In genomic region chr5:179801304-179802206, GRCh38 we compare ENCODE assay signal across 9 cellular contexts. TPM values are rescaled to one million over a fixed set of nuclear protein-coding genes. Genes with fewer than 3 reads are reported as not detected.
DNase-seq lines count a peak whose midpoint lies in the region; ATAC-seq, FAIRE-seq and TF ChIP-seq lines count a peak whose summit lies in the region.
"Had no signal": no experiment of that assay in that cellular context is flagged by ENCODE, and none has a peak within 500 bp of the region (broad histone marks: within the 10 kb centered on the region; RNA-seq: fewer than 3 reads in every experiment).

No MANE protein-coding gene starts in this region.

- POLR2A ChIA-PET in GM12878 (lab: Charles Lee) (interaction anchor here (0.6 to 1.0 kb wide), 3 partner anchors 19 to 89 kb away, joined by 3 to 6 read pairs (median 4); partner anchors contain the start of gene SQSTM1), HepG2 (lab: Yijun Ruan, JAX) (interaction anchor here (0.6 to 8.6 kb wide), 8 partner anchors 10 to 36 kb away, joined by 3 to 115 read pairs (median 5); partner anchors contain the start of gene SQSTM1)

- H3K4me2 ChIP-seq in DND-41 (ENCODE audit: insufficient read depth, low read length) (no peak overlapping the region), GM12878 (ENCODE audit: control insufficient read depth, insufficient read depth) (peak overlapping the region; percentile 7; the same call in 1 of the 2 replicates), HepG2 (ENCODE audit: low read depth, low read length) (no peak overlapping the region)
- H3K4me2 ChIP-seq: KMS-11 had no signal

- H2AFZ ChIP-seq in DND-41 (ENCODE audit: low read depth, low read length) (no peak overlapping the region), GM12878 (ENCODE audit: control insufficient read depth, low read depth, low read length) (no peak overlapping the region), HepG2 (ENCODE audit: low read length) (no peak overlapping the region)

- TF ChIP-seq CTCF in DND-41 (IDR thresholded peaks at IDR 0.05; ENCODE audit: borderline replicate concordance, extremely low read depth, low read length, poor library complexity, severe bottlenecking) (peak; percentile 20), GM12878 (IDR thresholded peaks at IDR 0.05 in 2 of 3, conservative IDR thresholded peaks at IDR 0.05 in 1 of 3; ENCODE audit: control insufficient read depth in 2 of 3, extremely low read depth in 1 of 3, insufficient read depth in 1 of 3, low read depth in 3 of 3, low read length in 3 of 3) (peak; percentile 82 to 91 (median 87); a peak in 5 of 6 replicates), HepG2 (CRISPR knock-in tag; IDR thresholded peaks at IDR 0.05) (peak; percentile 75)

- TF ChIP-seq RAD21 in GM12878 (IDR thresholded peaks at IDR 0.05; ENCODE audit: insufficient read depth, low read depth, low read length) (peak; percentile 75), HepG2 (CRISPR knock-in tag; IDR thresholded peaks at IDR 0.05) (peak; percentile 60)

- WGBS in GM12878 (ENCODE audit: insufficient coverage, insufficient replicate concordance, low lambda C conversion rate, missing lambda C conversion rate), result 61% methylated on average over 50 of the region's 67 CpGs
- 99% methylated on average over 58 of the region's 67 CpGs for WGBS in HepG2 (ENCODE audit: low lambda C conversion rate)

- H3K79me2 ChIP-seq in DND-41 (ENCODE audit: insufficient read depth, low read length) (peaks cover 12% of the 10 kb centered on the region), GM12878 (ENCODE audit: control insufficient read depth, insufficient read depth, low read length) (peaks cover 26% of the 10 kb centered on the region), HepG2 (ENCODE audit: insufficient read depth, low read length) (peaks cover 27% of the 10 kb centered on the region)

- peak; percentile 32; the same call in 1 of the 2 replicates for TF ChIP-seq POLR2A in GM12878 (IDR thresholded peaks at IDR 0.05; ENCODE audit: low read depth, low read length)
- TF ChIP-seq POLR2A in HepG2 (IDR thresholded peaks at IDR 0.05; ENCODE audit: insufficient read depth in 1 of 2, low read depth in 2 of 2, low read length in 2 of 2), result no peak

- in situ Hi-C loops in GM12878 (cut with MboI) (loop anchor here (5.0 to 25.0 kb wide), 2 partner anchors 111 to 1011 kb away; partner anchors contain the start of gene MGAT1), HepG2 (cut with HindIII; ENCODE audit: extremely low pct_ligation_motif_present, low pct_unique_long_range_greater_than_20kb) (no loop called here)

- H3K4me3 ChIP-seq in DND-41 (ENCODE audit: low read depth in 1 of 2, low read length in 2 of 2) (no peak overlapping the region), GM12878 (no peak overlapping the region), HepG2 (replicated peaks in 1 of 3; ENCODE audit: insufficient read depth in 1 of 3, low read depth in 2 of 3, low read length in 3 of 3) (no peak overlapping the region)

- RAD21 ChIA-PET in GM12878 (lab: Charles Lee; ENCODE audit: unreplicated experiment), result interaction anchor here (0.7 to 1.7 kb wide), 9 partner anchors 10 to 169 kb away, joined by 3 to 6 read pairs (median 3); no protein-coding TSS in a partner anchor

- BruUV-seq in GM12878 (replicated peaks; lab: Mats Ljungman, UMichigan) (no TSS peak), HepG2 (replicated peaks; lab: Mats Ljungman, UMichigan) (no TSS peak)

- intact Hi-C loops in GM12878 (cut with micrococcal nuclease; ENCODE audit: unreplicated experiment) (loop anchor here (1.0 to 2.0 kb wide), 2 partner anchors 174 to 289 kb away; no protein-coding TSS in a partner anchor), HepG2 (cut with micrococcal nuclease; ENCODE audit: unreplicated experiment) (no loop called here)

- CTCF ChIA-PET in GM12878 (lab: Yijun Ruan, JAX) (interaction anchor here (0.5 to 3.2 kb wide), 29 partner anchors 10 to 375 kb away, joined by 3 to 19 read pairs (median 4); partner anchors contain the start of genes MRNIP and SQSTM1), HepG2 (lab: Yijun Ruan, JAX; ENCODE audit: low intra/inter-chr PET ratio, low total read pairs) (interaction anchor here (1.2 to 1.5 kb wide), 2 partner anchors 23 to 35 kb away, joined by 3 to 5 read pairs; no protein-coding TSS in a partner anchor)

- H3K4me1 ChIP-seq in DND-41 (ENCODE audit: insufficient read depth, low read length), result peaks cover 33% of the 10 kb centered on the region
- H3K4me1 ChIP-seq in GM12878 (ENCODE audit: control insufficient read depth, insufficient read depth, low read length), result peaks cover 16% of the 10 kb centered on the region
- H3K4me1 ChIP-seq in HepG2 (ENCODE audit: insufficient read depth, low read length), result peaks cover 40% of the 10 kb centered on the region

- DNase-seq in DND-41 (no peak), T-helper 22 cell (ENCODE audit: low read depth) (peak; percentile 55), GM12878 (ENCODE audit: low read depth, low spot score) (no peak), HepG2 (ENCODE audit: low spot score) (peak; percentile 40), NCI-H226 (no peak)
- peak; percentile 71 to 73 for DNase-seq in stimulated activated CD8-positive, alpha-beta memory T cell treated with anti-CD3 and anti-CD28 coated beads, Interleukin-15, amount 100 ng/mL, for 48 hours (ENCODE audit: low read depth in 2 of 2)

- H4K20me1 ChIP-seq in DND-41 (ENCODE audit: insufficient read depth, low read length) (peaks cover 24% of the 10 kb centered on the region), GM12878 (ENCODE audit: control insufficient read depth, insufficient read depth) (no peaks in the 10 kb centered on the region), HepG2 (ENCODE audit: insufficient read depth, low read length) (peaks cover 20% of the 10 kb centered on the region; the same call in 1 of the 2 replicates)

- TF ChIP-seq EP300 in GM12878 (IDR thresholded peaks at IDR 0.05; ENCODE audit: borderline replicate concordance in 1 of 2, control insufficient read depth in 1 of 2, low read depth in 2 of 2, low read length in 2 of 2), result no peak
- no peak for TF ChIP-seq EP300 in HepG2 (IDR thresholded peaks at IDR 0.05; ENCODE audit: low read depth in 2 of 2, low read length in 2 of 2)
- TF ChIP-seq EP300 in HepG2 (CRISPR knock-in tag; IDR thresholded peaks at IDR 0.05; ENCODE audit: borderline replicate concordance), result no peak

- FAIRE-seq in GM12878 (lab: Jason Lieb, UNC) (no peak), HepG2 (lab: Jason Lieb, UNC) (no peak)

- H3K9me3 ChIP-seq in DND-41 (ENCODE audit: insufficient read depth, low read length, severe bottlenecking) (no peaks in the 10 kb centered on the region), GM12878 (replicated peaks; ENCODE audit: control insufficient read depth, insufficient read depth, low read length) (no peaks in the 10 kb centered on the region), HepG2 (ENCODE audit: low read length) (no peaks in the 10 kb centered on the region)

- ATAC-seq in DND-41 (ENCODE audit: insufficient read depth, low read depth) (no peak), HG02943 (IDR thresholded peaks at IDR 0.05; ENCODE audit: low read depth, unreplicated experiment) (peak; percentile 43), GM12878 (peak; percentile 65), HepG2 (peak; percentile 3; the same call in 2 of the 3 replicates), GM21360 (IDR thresholded peaks at IDR 0.05; ENCODE audit: unreplicated experiment) (no peak)

- H3K9ac ChIP-seq in DND-41 (ENCODE audit: low read depth, low read length) (no peak overlapping the region), GM12878 (ENCODE audit: control insufficient read depth, insufficient read depth, low read length) (no peak overlapping the region), HepG2 (ENCODE audit: insufficient read depth, low read depth, low read length) (no peak overlapping the region)
- H3K9ac ChIP-seq: KMS-11 had no signal

- peaks cover 46% of the 10 kb centered on the region for H3K36me3 ChIP-seq in DND-41 (ENCODE audit: insufficient read depth, low read length)
- H3K36me3 ChIP-seq in GM12878 (ENCODE audit: control insufficient read depth in 2 of 2, insufficient read depth in 2 of 2, low read length in 1 of 2), result peaks cover 0 to 13% of the 10 kb centered on the region in 2 experiments; a peak in 2 of 4 replicates
- H3K36me3 ChIP-seq in HepG2 (replicated peaks in 1 of 2; ENCODE audit: control insufficient read depth in 1 of 2, insufficient read depth in 2 of 2, low read length in 2 of 2), result peaks cover 28 to 43% of the 10 kb centered on the region in 2 experiments; a peak in 4 of 5 replicates

- H3K27ac ChIP-seq in DND-41 (ENCODE audit: low read length) (no peak overlapping the region), GM12878 (ENCODE audit: control insufficient read depth, insufficient read depth) (no peak overlapping the region), HepG2 (ENCODE audit: extremely low read length, insufficient read depth, low read length) (no peak overlapping the region)
- H3K27ac ChIP-seq: KMS-11 had no signal

- H3K27me3 ChIP-seq in DND-41 (ENCODE audit: insufficient read depth, low read length, poor library complexity), result no peaks in the 10 kb centered on the region
- H3K27me3 ChIP-seq in GM12878 (replicated peaks in 1 of 2; ENCODE audit: control insufficient read depth in 2 of 2, insufficient read depth in 2 of 2, low read length in 1 of 2), result no peaks in the 10 kb centered on the region
- H3K27me3 ChIP-seq in HepG2 (ENCODE audit: control insufficient read depth in 1 of 2, insufficient read depth in 2 of 2, low read length in 2 of 2), result no peaks in the 10 kb centered on the region

- SMC1A ChIA-PET in GM12878 (lab: Charles Lee; ENCODE audit: uncharacterized antibody, unreplicated experiment), result interaction anchor here (0.6 to 1.6 kb wide), 7 partner anchors 18 to 174 kb away, joined by 3 to 9 read pairs (median 5); partner anchors contain the start of genes MRNIP and SQSTM1

RNA-seq across cellular contexts. Expression of gene MGAT4B, which starts 5.1 kb away (rescaled TPM):
- 94.1 and 97.6 TPM in 2 replicates for total RNA-seq in GM12878 (2013; cell fraction: nucleolus; rRNA removed)
- total RNA-seq in GM12878 (2014; rRNA removed) (44.7 and 46.0 TPM in 2 replicates), GM12878 (2014; rRNA removed; fragmentation: Illumina TruSeq; extraction: Trizol) (25.2 and 34.4 TPM in 2 replicates), GM12878 (2021) (66.2 and 82.5 TPM in 2 replicates), HepG2 (2016; rRNA removed; fragmentation: Illumina TruSeq; extraction: Trizol) (69.2 and 93.5 TPM in 2 replicates)
- polyA plus RNA-seq in GM12878 (2011; ENCODE audit: low read depth), result 24.6 TPM
- polyA plus RNA-seq in GM12878 (2011; rRNA removed) (24.5 and 42.8 TPM in 2 replicates), GM12878 (2014; fragmentation: Illumina TruSeq; extraction: Trizol) (27.2 and 33.3 TPM in 2 replicates), GM12878 (2014; fragmentation: Nextera tagmentation; extraction: Ambion mirVana) (under 1 TPM in 1 of 2 experiments, not detected in 1; 0.60 TPM), GM12878 (2014; rRNA removed) (59.3 and 69.7 TPM in 2 replicates), GM12878 (2016; fragmentation: Nextera tagmentation; extraction: Ambion mirVana) (1 to 10 TPM; 7.6 to 8.3 TPM), HepG2 (2011; rRNA removed) (130 and 170 TPM in 2 replicates)
- 57.3 and 70.6 TPM in 2 replicates for polyA plus RNA-seq in GM12878 (2011; cell fraction: cytosol; rRNA removed)
- polyA plus RNA-seq in GM12878 (2011; cell fraction: nucleus; rRNA removed), result 263 and 274 TPM in 2 replicates
- 44.2 and 50.9 TPM in 2 replicates for polyA plus RNA-seq in GM12878 (2012)
- 41.5 and 69.5 TPM in 2 replicates for polyA minus RNA-seq in GM12878 (2011; rRNA and poly(A)+ RNA removed)
- 23.1 and 28.3 TPM in 2 replicates for polyA minus RNA-seq in GM12878 (2011; cell fraction: cytosol; rRNA and poly(A)+ RNA removed)
- 83.3 and 122 TPM in 2 replicates for polyA minus RNA-seq in GM12878 (2011; cell fraction: nucleus; rRNA and poly(A)+ RNA removed)
- 62.1 and 64.9 TPM in 2 replicates for total RNA-seq in HepG2 (2016; cell fraction: cytosol; rRNA removed; fragmentation: Illumina TruSeq; extraction: Trizol; ENCODE audit: low read depth)
- 62.4 and 88.8 TPM in 2 replicates for total RNA-seq in HepG2 (2016; cell fraction: insoluble cytoplasmic fraction; rRNA removed; fragmentation: Illumina TruSeq; extraction: Trizol)
- total RNA-seq in HepG2 (2016; cell fraction: membrane; rRNA removed; fragmentation: Illumina TruSeq; extraction: Trizol), result 158 and 164 TPM in 2 replicates
- 79.6 and 99.8 TPM in 2 replicates for total RNA-seq in HepG2 (2016; cell fraction: nucleus; rRNA removed; fragmentation: Illumina TruSeq; extraction: Trizol)
- polyA plus RNA-seq in HepG2 (2011; cell fraction: cytosol; rRNA removed), result 134 and 140 TPM in 2 replicates
- 514 and 596 TPM in 2 replicates for polyA plus RNA-seq in HepG2 (2011; cell fraction: nucleus; rRNA removed)
- polyA plus RNA-seq in HepG2 (2012), result 117 and 181 TPM in 2 replicates
- 82.9 and 88.8 TPM in 2 replicates for polyA plus RNA-seq in HepG2 (2016; cell fraction: cytosol; fragmentation: Illumina TruSeq; extraction: Trizol; ENCODE audit: low read depth)
- 78.6 and 97.2 TPM in 2 replicates for polyA plus RNA-seq in HepG2 (2016; cell fraction: insoluble cytoplasmic fraction; fragmentation: Illumina TruSeq; extraction: Trizol; ENCODE audit: low read depth)
- polyA plus RNA-seq in HepG2 (2016; cell fraction: membrane; fragmentation: Illumina TruSeq; extraction: Trizol; ENCODE audit: low read depth), result 156 and 172 TPM in 2 replicates
- 171 and 174 TPM in 2 replicates for polyA plus RNA-seq in HepG2 (2016; cell fraction: nucleus; fragmentation: Illumina TruSeq; extraction: Trizol; ENCODE audit: insufficient read depth, low read depth)
- polyA minus RNA-seq in HepG2 (2011; rRNA and poly(A)+ RNA removed; ENCODE audit: low replicate concordance), result 166 and 188 TPM in 2 replicates
- polyA minus RNA-seq in HepG2 (2011; cell fraction: cytosol; rRNA and poly(A)+ RNA removed), result 100 and 102 TPM in 2 replicates
- polyA minus RNA-seq in HepG2 (2011; cell fraction: nucleus; rRNA and poly(A)+ RNA removed), result 118 and 140 TPM in 2 replicates

RNA-seq across cellular contexts. Expression of gene LTC4S, which starts 7.8 kb away (rescaled TPM):
- 1.1 and 1.8 TPM in 2 replicates for total RNA-seq in GM12878 (2013; cell fraction: nucleolus; rRNA removed)
- total RNA-seq in GM12878 (2014; rRNA removed) (1.1 and 1.8 TPM in 2 replicates), GM12878 (2014; rRNA removed; fragmentation: Illumina TruSeq; extraction: Trizol) (not detected in 2 replicates), GM12878 (2021) (2.0 and 3.6 TPM in 2 replicates), HepG2 (2016; rRNA removed; fragmentation: Illumina TruSeq; extraction: Trizol) (0.35 TPM in 1 of 2 replicates, not detected in the other)
- polyA plus RNA-seq in GM12878 (2011; ENCODE audit: low read depth), result not detected
- polyA plus RNA-seq in GM12878 (2011; rRNA removed) (not detected in 2 replicates), GM12878 (2014; fragmentation: Illumina TruSeq; extraction: Trizol) (not detected in 2 replicates), GM12878 (2014; fragmentation: Nextera tagmentation; extraction: Ambion mirVana) (not detected), GM12878 (2014; rRNA removed) (1.6 and 2.0 TPM in 2 replicates), GM12878 (2016; fragmentation: Nextera tagmentation; extraction: Ambion mirVana) (1 to 10 TPM in 1 of 2 experiments, under 1 TPM in 1; 0.78 to 1.3 TPM), HepG2 (2011; rRNA removed) (not detected in 2 replicates)
- 0.13 and 0.20 TPM in 2 replicates for polyA plus RNA-seq in GM12878 (2011; cell fraction: cytosol; rRNA removed)
- 0.33 and 0.50 TPM in 2 replicates for polyA plus RNA-seq in GM12878 (2011; cell fraction: nucleus; rRNA removed)
- polyA plus RNA-seq in GM12878 (2012), result 0.66 TPM in 1 of 2 replicates, not detected in the other
- polyA minus RNA-seq in GM12878 (2011; rRNA and poly(A)+ RNA removed), result not detected in 2 replicates
- polyA minus RNA-seq in GM12878 (2011; cell fraction: cytosol; rRNA and poly(A)+ RNA removed), result not detected in 2 replicates
- 0.73 and 0.77 TPM in 2 replicates for polyA minus RNA-seq in GM12878 (2011; cell fraction: nucleus; rRNA and poly(A)+ RNA removed)
- total RNA-seq in HepG2 (2016; cell fraction: cytosol; rRNA removed; fragmentation: Illumina TruSeq; extraction: Trizol; ENCODE audit: low read depth), result not detected in 2 replicates
- total RNA-seq in HepG2 (2016; cell fraction: insoluble cytoplasmic fraction; rRNA removed; fragmentation: Illumina TruSeq; extraction: Trizol), result 0.30 TPM in 1 of 2 replicates, not detected in the other
- not detected in 2 replicates for total RNA-seq in HepG2 (2016; cell fraction: membrane; rRNA removed; fragmentation: Illumina TruSeq; extraction: Trizol)
- 0.56 TPM in 1 of 2 replicates, not detected in the other for total RNA-seq in HepG2 (2016; cell fraction: nucleus; rRNA removed; fragmentation: Illumina TruSeq; extraction: Trizol)
- polyA plus RNA-seq in HepG2 (2011; cell fraction: cytosol; rRNA removed), result not detected in 2 replicates
- 0.78 and 0.82 TPM in 2 replicates for polyA plus RNA-seq in HepG2 (2011; cell fraction: nucleus; rRNA removed)
- polyA plus RNA-seq in HepG2 (2012), result not detected in 2 replicates
- not detected in 2 replicates for polyA plus RNA-seq in HepG2 (2016; cell fraction: cytosol; fragmentation: Illumina TruSeq; extraction: Trizol; ENCODE audit: low read depth)
- not detected in 2 replicates for polyA plus RNA-seq in HepG2 (2016; cell fraction: insoluble cytoplasmic fraction; fragmentation: Illumina TruSeq; extraction: Trizol; ENCODE audit: low read depth)
- not detected in 2 replicates for polyA plus RNA-seq in HepG2 (2016; cell fraction: membrane; fragmentation: Illumina TruSeq; extraction: Trizol; ENCODE audit: low read depth)
- 0.91 and 1.1 TPM in 2 replicates for polyA plus RNA-seq in HepG2 (2016; cell fraction: nucleus; fragmentation: Illumina TruSeq; extraction: Trizol; ENCODE audit: insufficient read depth, low read depth)
- 0.44 and 0.47 TPM in 2 replicates for polyA minus RNA-seq in HepG2 (2011; rRNA and poly(A)+ RNA removed; ENCODE audit: low replicate concordance)
- polyA minus RNA-seq in HepG2 (2011; cell fraction: cytosol; rRNA and poly(A)+ RNA removed), result not detected in 2 replicates
- not detected in 2 replicates for polyA minus RNA-seq in HepG2 (2011; cell fraction: nucleus; rRNA and poly(A)+ RNA removed)

RNA-seq across cellular contexts. Expression of gene SQSTM1, which starts 19.1 kb away (rescaled TPM):
- total RNA-seq in GM12878 (2013; cell fraction: nucleolus; rRNA removed), result 109 and 123 TPM in 2 replicates
- total RNA-seq in GM12878 (2014; rRNA removed) (127 and 138 TPM in 2 replicates), GM12878 (2014; rRNA removed; fragmentation: Illumina TruSeq; extraction: Trizol) (43.7 and 45.0 TPM in 2 replicates), GM12878 (2021) (105 and 106 TPM in 2 replicates), HepG2 (2016; rRNA removed; fragmentation: Illumina TruSeq; extraction: Trizol) (160 and 161 TPM in 2 replicates)
- polyA plus RNA-seq in GM12878 (2011; ENCODE audit: low read depth), result 45.8 TPM
- polyA plus RNA-seq in GM12878 (2011; rRNA removed) (33.6 and 53.8 TPM in 2 replicates), GM12878 (2014; fragmentation: Illumina TruSeq; extraction: Trizol) (23.8 and 54.0 TPM in 2 replicates), GM12878 (2014; fragmentation: Nextera tagmentation; extraction: Ambion mirVana) (1 to 10 TPM; 6.3 to 8.1 TPM), GM12878 (2014; rRNA removed) (70.1 and 75.3 TPM in 2 replicates), GM12878 (2016; fragmentation: Nextera tagmentation; extraction: Ambion mirVana) (100 to 1,000 TPM; 117 to 127 TPM), HepG2 (2011; rRNA removed) (90.9 and 126 TPM in 2 replicates)
- polyA plus RNA-seq in GM12878 (2011; cell fraction: cytosol; rRNA removed), result 81.2 and 91.2 TPM in 2 replicates
- 114 and 124 TPM in 2 replicates for polyA plus RNA-seq in GM12878 (2011; cell fraction: nucleus; rRNA removed)
- 128 and 145 TPM in 2 replicates for polyA plus RNA-seq in GM12878 (2012)
- 32.2 and 65.4 TPM in 2 replicates for polyA minus RNA-seq in GM12878 (2011; rRNA and poly(A)+ RNA removed)
- polyA minus RNA-seq in GM12878 (2011; cell fraction: cytosol; rRNA and poly(A)+ RNA removed), result 73.9 and 76.5 TPM in 2 replicates
- polyA minus RNA-seq in GM12878 (2011; cell fraction: nucleus; rRNA and poly(A)+ RNA removed), result 135 and 203 TPM in 2 replicates
- total RNA-seq in HepG2 (2016; cell fraction: cytosol; rRNA removed; fragmentation: Illumina TruSeq; extraction: Trizol; ENCODE audit: low read depth), result 45.2 and 49.8 TPM in 2 replicates
- total RNA-seq in HepG2 (2016; cell fraction: insoluble cytoplasmic fraction; rRNA removed; fragmentation: Illumina TruSeq; extraction: Trizol), result 158 and 162 TPM in 2 replicates
- total RNA-seq in HepG2 (2016; cell fraction: membrane; rRNA removed; fragmentation: Illumina TruSeq; extraction: Trizol), result 63.1 and 66.1 TPM in 2 replicates
- 98.3 and 116 TPM in 2 replicates for total RNA-seq in HepG2 (2016; cell fraction: nucleus; rRNA removed; fragmentation: Illumina TruSeq; extraction: Trizol)
- 81.2 and 85.2 TPM in 2 replicates for polyA plus RNA-seq in HepG2 (2011; cell fraction: cytosol; rRNA removed)
- 240 and 268 TPM in 2 replicates for polyA plus RNA-seq in HepG2 (2011; cell fraction: nucleus; rRNA removed)
- 80.8 and 157 TPM in 2 replicates for polyA plus RNA-seq in HepG2 (2012)
- 43.0 and 45.0 TPM in 2 replicates for polyA plus RNA-seq in HepG2 (2016; cell fraction: cytosol; fragmentation: Illumina TruSeq; extraction: Trizol; ENCODE audit: low read depth)
- 179 and 191 TPM in 2 replicates for polyA plus RNA-seq in HepG2 (2016; cell fraction: insoluble cytoplasmic fraction; fragmentation: Illumina TruSeq; extraction: Trizol; ENCODE audit: low read depth)
- 48.5 and 49.4 TPM in 2 replicates for polyA plus RNA-seq in HepG2 (2016; cell fraction: membrane; fragmentation: Illumina TruSeq; extraction: Trizol; ENCODE audit: low read depth)
- 190 and 194 TPM in 2 replicates for polyA plus RNA-seq in HepG2 (2016; cell fraction: nucleus; fragmentation: Illumina TruSeq; extraction: Trizol; ENCODE audit: insufficient read depth, low read depth)
- polyA minus RNA-seq in HepG2 (2011; rRNA and poly(A)+ RNA removed; ENCODE audit: low replicate concordance), result 245 and 268 TPM in 2 replicates
- polyA minus RNA-seq in HepG2 (2011; cell fraction: cytosol; rRNA and poly(A)+ RNA removed), result 106 and 114 TPM in 2 replicates
- polyA minus RNA-seq in HepG2 (2011; cell fraction: nucleus; rRNA and poly(A)+ RNA removed), result 238 and 284 TPM in 2 replicates

RNA-seq across cellular contexts. Expression of gene MRNIP, which starts 57.1 kb away (rescaled TPM):
- 156 and 160 TPM in 2 replicates for total RNA-seq in GM12878 (2013; cell fraction: nucleolus; rRNA removed)
- total RNA-seq in GM12878 (2014; rRNA removed), result 16.2 and 17.7 TPM in 2 replicates
- 7.8 and 10.5 TPM in 2 replicates for total RNA-seq in GM12878 (2014; rRNA removed; fragmentation: Illumina TruSeq; extraction: Trizol)
- total RNA-seq in GM12878 (2021), result 13.3 and 17.4 TPM in 2 replicates
- polyA plus RNA-seq in GM12878 (2011; ENCODE audit: low read depth), result 15.8 TPM
- 30.4 and 30.9 TPM in 2 replicates for polyA plus RNA-seq in GM12878 (2011; rRNA removed)
- polyA plus RNA-seq in GM12878 (2011; cell fraction: cytosol; rRNA removed), result 35.9 and 43.8 TPM in 2 replicates
- 161 and 182 TPM in 2 replicates for polyA plus RNA-seq in GM12878 (2011; cell fraction: nucleus; rRNA removed)
- 21.8 and 22.8 TPM in 2 replicates for polyA plus RNA-seq in GM12878 (2012)
- 9.7 and 12.3 TPM in 2 replicates for polyA plus RNA-seq in GM12878 (2014; fragmentation: Illumina TruSeq; extraction: Trizol)
- polyA plus RNA-seq in GM12878 (2014; fragmentation: Nextera tagmentation; extraction: Ambion mirVana), result 10 to 100 TPM in 1 of 2 experiments, 1 to 10 TPM in 1; 2.4 to 13.6 TPM
- 28.3 and 28.9 TPM in 2 replicates for polyA plus RNA-seq in GM12878 (2014; rRNA removed)
- 10 to 100 TPM; 10.0 to 12.7 TPM for polyA plus RNA-seq in GM12878 (2016; fragmentation: Nextera tagmentation; extraction: Ambion mirVana)
- 9.7 and 17.6 TPM in 2 replicates for polyA minus RNA-seq in GM12878 (2011; rRNA and poly(A)+ RNA removed)
- 4.4 and 5.6 TPM in 2 replicates for polyA minus RNA-seq in GM12878 (2011; cell fraction: cytosol; rRNA and poly(A)+ RNA removed)
- 15.0 and 23.3 TPM in 2 replicates for polyA minus RNA-seq in GM12878 (2011; cell fraction: nucleus; rRNA and poly(A)+ RNA removed)
- total RNA-seq in HepG2 (2016; rRNA removed; fragmentation: Illumina TruSeq; extraction: Trizol), result 11.3 and 15.5 TPM in 2 replicates
- 5.8 and 6.9 TPM in 2 replicates for total RNA-seq in HepG2 (2016; cell fraction: cytosol; rRNA removed; fragmentation: Illumina TruSeq; extraction: Trizol; ENCODE audit: low read depth)
- 9.7 and 18.4 TPM in 2 replicates for total RNA-seq in HepG2 (2016; cell fraction: insoluble cytoplasmic fraction; rRNA removed; fragmentation: Illumina TruSeq; extraction: Trizol)
- total RNA-seq in HepG2 (2016; cell fraction: membrane; rRNA removed; fragmentation: Illumina TruSeq; extraction: Trizol), result 4.5 and 5.1 TPM in 2 replicates
- 22.2 and 24.1 TPM in 2 replicates for total RNA-seq in HepG2 (2016; cell fraction: nucleus; rRNA removed; fragmentation: Illumina TruSeq; extraction: Trizol)
- 32.6 and 34.1 TPM in 2 replicates for polyA plus RNA-seq in HepG2 (2011; rRNA removed)
- polyA plus RNA-seq in HepG2 (2011; cell fraction: cytosol; rRNA removed), result 7.9 and 9.8 TPM in 2 replicates
- 162 and 171 TPM in 2 replicates for polyA plus RNA-seq in HepG2 (2011; cell fraction: nucleus; rRNA removed)
- polyA plus RNA-seq in HepG2 (2012), result 19.0 and 22.7 TPM in 2 replicates
- polyA plus RNA-seq in HepG2 (2016; cell fraction: cytosol; fragmentation: Illumina TruSeq; extraction: Trizol; ENCODE audit: low read depth), result 1.4 and 1.7 TPM in 2 replicates
- polyA plus RNA-seq in HepG2 (2016; cell fraction: insoluble cytoplasmic fraction; fragmentation: Illumina TruSeq; extraction: Trizol; ENCODE audit: low read depth), result 8.1 and 8.4 TPM in 2 replicates
- polyA plus RNA-seq in HepG2 (2016; cell fraction: membrane; fragmentation: Illumina TruSeq; extraction: Trizol; ENCODE audit: low read depth), result 2.1 and 3.0 TPM in 2 replicates
- 78.5 and 90.7 TPM in 2 replicates for polyA plus RNA-seq in HepG2 (2016; cell fraction: nucleus; fragmentation: Illumina TruSeq; extraction: Trizol; ENCODE audit: insufficient read depth, low read depth)
- polyA minus RNA-seq in HepG2 (2011; rRNA and poly(A)+ RNA removed; ENCODE audit: low replicate concordance), result 16.4 and 18.6 TPM in 2 replicates
- 2.5 and 4.4 TPM in 2 replicates for polyA minus RNA-seq in HepG2 (2011; cell fraction: cytosol; rRNA and poly(A)+ RNA removed)
- polyA minus RNA-seq in HepG2 (2011; cell fraction: nucleus; rRNA and poly(A)+ RNA removed), result 31.4 and 38.0 TPM in 2 replicates

Comparison
In these comparisons a context has a peak if more than half of its experiments do, and no peak if none do; other contexts are left out.
1. ATAC-seq: peak in HG02943 (single experiment), GM12878 (single experiment) and HepG2 (single experiment); none in DND-41 (single experiment) and GM21360 (single experiment).
2. DNase-seq: peak in T-helper 22 cell (single experiment), HepG2 (single experiment) and stimulated activated CD8-positive, alpha-beta memory T cell treated with anti-CD3 and anti-CD28 coated beads, Interleukin-15, amount 100 ng/mL, for 48 hours (2 of 2); none in DND-41 (single experiment), GM12878 (single experiment) and NCI-H226 (single experiment).
3. CTCF ChIP-seq: peak in every context shown above with its lines; median percentile 87 in GM12878; 75 in HepG2; 20 in DND-41.